In genomic region chr2:113072584-113072983, GRCh38 we compare ENCODE assay signal across 25 cellular contexts. TPM values are rescaled to one million over a fixed set of nuclear protein-coding genes. Genes with fewer than 3 reads are reported as not detected.
DNase-seq lines count a peak whose midpoint lies in the region; ATAC-seq, FAIRE-seq and TF ChIP-seq lines count a peak whose summit lies in the region.
"Had no signal": no experiment of that assay in that cellular context is flagged by ENCODE, and none has a peak within 500 bp of the region (broad histone marks: within the 10 kb centered on the region; RNA-seq: fewer than 3 reads in every experiment).

No MANE protein-coding gene starts in this region.

- 0 out of 2 replicates have a peak overlapping the region, but pooled peaks have one; percentile 18 for H2AFZ ChIP-seq in GM23338
- H2AFZ ChIP-seq: GM23248 had no signal

- H3K27me3 ChIP-seq in GM23338 (ENCODE audit: insufficient read depth), result no peaks in the 10 kb centered on the region
- H3K27me3 ChIP-seq in RWPE2 (ENCODE audit: insufficient read depth, poor library complexity, severe bottlenecking), result no peaks in the 10 kb centered on the region
- H3K27me3 ChIP-seq in esophagus (ENCODE audit: control insufficient read depth in 1 of 2, insufficient read depth in 2 of 2, low read length in 2 of 2), result no peaks in the 10 kb centered on the region
- H3K27me3 ChIP-seq: BLaER1 treated with 17β-estradiol and CSF1 and Interleukin-3, amounts not matched to agents 10 nM and 100 nM; MG63 had no signal

- H3K27ac ChIP-seq in GM23338 (ENCODE audit: low read depth) (no peak overlapping the region), RWPE2 (ENCODE audit: poor library complexity, severe bottlenecking) (peak overlapping the region; percentile 42), esophagus (ENCODE audit: low read depth in 2 of 2, low read length in 1 of 2) (peak overlapping the region; percentile 50 to 66), kidney (ENCODE audit: low read depth in 2 of 2, low read length in 2 of 2) (no peak overlapping the region)
- H3K27ac ChIP-seq: BLaER1 treated with 17β-estradiol and CSF1 and Interleukin-3, amounts not matched to agents 10 nM and 100 nM; GM23248; SJSA1 had no signal

- H3K79me2 ChIP-seq in GM23338 (replicated peaks; ENCODE audit: insufficient read depth), result no peaks in the 10 kb centered on the region

- H3K27me3 Mint-ChIP-seq in GM23338 (ENCODE audit: insufficient read depth, low read depth, poor library complexity), result peaks cover 13% of the 10 kb centered on the region

- no peaks in the 10 kb centered on the region for H3K9me3 Mint-ChIP-seq in GM23338
- H3K9me3 Mint-ChIP-seq: CD8-positive, alpha-beta memory T cell; IgD-negative memory B cell had no signal

- no peaks in the 10 kb centered on the region; the same call in 2 of the 3 replicates for H3K36me3 Mint-ChIP-seq in GM23338 (ENCODE audit: low read depth)
- H3K36me3 Mint-ChIP-seq: IgD-negative memory B cell had no signal

- ATAC-seq in GM23338 (no peak), RWPE2 (ENCODE audit: low read depth) (peak; percentile 66)

- DNase-seq in GM23338 (ENCODE audit: low spot score), result no peak
- DNase-seq in RWPE2 (ENCODE audit: low spot score), result no peak
- DNase-seq in kidney tubule cell (ENCODE audit: low spot score), result peak; percentile 74
- no peak for DNase-seq in NCI-H1417 treated with DMSO at 0.1 percent for 48 hours (lab: John Stamatoyannopoulos, UW)
- DNase-seq in kidney, result no peak
- no peak for DNase-seq in inferior parietal cortex (ENCODE audit: extremely low spot score)
- DNase-seq: ACHN; Calu3; CD8-positive, alpha-beta memory T cell; DMS153; GM23248; HCEC 1CT; MG63; NCI-H1092; NCI-H146; NCI-H2029; NCI-H2227 treated with DMSO at 0.1 percent for 48 hours; NCI-H510A had no signal

- H3F3A ChIP-seq in GM23338 (replicated peaks; ENCODE audit: low read depth), result no peaks in the 10 kb centered on the region

- no peaks in the 10 kb centered on the region for H4K20me1 ChIP-seq in GM23338 (replicated peaks; ENCODE audit: insufficient read depth)
- H4K20me1 ChIP-seq: BLaER1 treated with 17β-estradiol and CSF1 and Interleukin-3, amounts not matched to agents 10 nM and 100 nM had no signal

- H3K27ac Mint-ChIP-seq in GM23338, result no peak overlapping the region
- H3K27ac Mint-ChIP-seq: IgD-negative memory B cell had no signal

- 41% methylated on average over 4 of the region's 4 CpGs for WGBS in esophagus, 2 donors

- no peaks in the 10 kb centered on the region for H3K9me2 ChIP-seq in GM23338 (ENCODE audit: insufficient read depth)

- no peak overlapping the region for H3K9ac ChIP-seq in kidney (ENCODE audit: low read length in 2 of 2)
- H3K9ac ChIP-seq: BLaER1 treated with 17β-estradiol and CSF1 and Interleukin-3, amounts not matched to agents 10 nM and 100 nM; GM23248 had no signal

- H3K4me1 Mint-ChIP-seq in GM23338, result no peaks in the 10 kb centered on the region; the same call in 2 of the 3 replicates
- H3K4me1 Mint-ChIP-seq: IgD-negative memory B cell had no signal

- no peaks in the 10 kb centered on the region for H3K36me3 ChIP-seq in GM23338 (ENCODE audit: insufficient read depth)
- no peaks in the 10 kb centered on the region for H3K36me3 ChIP-seq in RWPE2 (ENCODE audit: low read depth)
- no peaks in the 10 kb centered on the region for H3K36me3 ChIP-seq in esophagus (ENCODE audit: control insufficient read depth in 2 of 2, insufficient read depth in 2 of 2, low read length in 1 of 2)
- no peaks in the 10 kb centered on the region for H3K36me3 ChIP-seq in kidney (ENCODE audit: control insufficient read depth in 1 of 2, insufficient read depth in 2 of 2, low read length in 2 of 2)
- H3K36me3 ChIP-seq: BLaER1 treated with 17β-estradiol and CSF1 and Interleukin-3, amounts not matched to agents 10 nM and 100 nM; MG63; SJSA1 had no signal

- H3K9me3 ChIP-seq in RWPE2 (ENCODE audit: severe bottlenecking), result no peaks in the 10 kb centered on the region
- no peaks in the 10 kb centered on the region for H3K9me3 ChIP-seq in esophagus (ENCODE audit: control insufficient read depth in 2 of 2, insufficient read depth in 1 of 2, low read depth in 1 of 2, low read length in 1 of 2)
- H3K9me3 ChIP-seq in kidney (ENCODE audit: control insufficient read depth in 1 of 2, low read length in 2 of 2), result no peaks in the 10 kb centered on the region
- H3K9me3 ChIP-seq: BLaER1 treated with 17β-estradiol and CSF1 and Interleukin-3, amounts not matched to agents 10 nM and 100 nM; MG63; SJSA1 had no signal

- no peak for FAIRE-seq in kidney (lab: Jason Lieb, UNC)
- FAIRE-seq: GM18507 had no signal

- no peak overlapping the region for H3K4me2 ChIP-seq in GM23338
- H3K4me2 ChIP-seq: BLaER1 treated with 17β-estradiol and CSF1 and Interleukin-3, amounts not matched to agents 10 nM and 100 nM had no signal

- no peak for TF ChIP-seq CTCF in GM23338 (conservative IDR thresholded peaks at IDR 0.05; ENCODE audit: low read depth in 2 of 2)
- TF ChIP-seq CTCF in RWPE2 (IDR thresholded peaks at IDR 0.05; ENCODE audit: poor library complexity, severe bottlenecking), result no peak
- TF ChIP-seq CTCF in kidney (IDR thresholded peaks at IDR 0.05; ENCODE audit: borderline replicate concordance, extremely low read depth, insufficient read depth), result no peak

- H3K4me1 ChIP-seq in GM23338 (ENCODE audit: insufficient read depth) (no peaks in the 10 kb centered on the region), RWPE2 (ENCODE audit: insufficient read depth, poor library complexity, severe bottlenecking) (peaks cover 40% of the 10 kb centered on the region), esophagus (ENCODE audit: control insufficient read depth in 2 of 2, insufficient read depth in 2 of 2, low read length in 1 of 2) (peaks cover 2 to 30% of the 10 kb centered on the region in 2 donors), kidney (ENCODE audit: control insufficient read depth in 1 of 2, insufficient read depth in 1 of 2, low read depth in 1 of 2, low read length in 2 of 2) (no peaks in the 10 kb centered on the region)
- H3K4me1 ChIP-seq: SJSA1 had no signal

- H3K4me3 ChIP-seq in GM23338 (no peak overlapping the region), RWPE2 (ENCODE audit: severe bottlenecking) (no peak overlapping the region), esophagus (ENCODE audit: low read depth in 1 of 2, low read length in 2 of 2) (no peak overlapping the region), kidney (ENCODE audit: low read length in 2 of 2) (no peak overlapping the region)
- H3K4me3 ChIP-seq: BLaER1 treated with 17β-estradiol and CSF1 and Interleukin-3, amounts not matched to agents 10 nM and 100 nM; GM23248; MG63; SJSA1 had no signal

- no peak overlapping the region for H3K4me3 Mint-ChIP-seq in GM23338
- H3K4me3 Mint-ChIP-seq: CD8-positive, alpha-beta memory T cell; IgD-negative memory B cell had no signal

- intact Hi-C loops in kidney (cut with DNase I), result no loop called here

TF ChIP-seq in GM23338, 12 proteins besides CTCF, POLR2A, EP300 and RAD21 (continues in another document):
- no peak for TF ChIP-seq ZNF331 (CRISPR knock-in tag; IDR thresholded peaks at IDR 0.05; ENCODE audit: low read depth)
- no peak for TF ChIP-seq NANOG (IDR thresholded peaks at IDR 0.05; ENCODE audit: borderline replicate concordance)
- TF ChIP-seq CREB1 (CRISPR knock-in tag; IDR thresholded peaks at IDR 0.05; ENCODE audit: low read depth), result no peak
- TF ChIP-seq JUNB (IDR thresholded peaks at IDR 0.05; ENCODE audit: unreplicated experiment), result no peak

RNA-seq across cellular contexts. Expression of gene IL1F10, which starts 4.8 kb away (rescaled TPM):
- total RNA-seq in GM23338 (2014; rRNA removed; shearing (Covaris generic)), result not detected in 2 replicates
- polyA plus RNA-seq in GM23338 (2016; fragmentation: Nextera tagmentation; extraction: Ambion mirVana), result not detected in 2 replicates
- polyA plus RNA-seq in esophagus, result under 1 TPM; 0.18 to 0.51 TPM
- not detected for total RNA-seq in kidney
- polyA plus RNA-seq in kidney (ENCODE audit: insufficient read depth, low read depth, low replicate concordance), result not detected
- total RNA-seq: Calu3; CD8-positive, alpha-beta memory T cell; G401; GM23248; LHCN-M2; SJSA1 had no signal
- polyA plus RNA-seq: CD8-positive, alpha-beta memory T cell; GM23248; IgD-negative memory B cell had no signal

RNA-seq across cellular contexts. Expression of gene IL36RN, which starts 13.6 kb away (rescaled TPM):
- not detected in 2 replicates for total RNA-seq in GM23338 (2014; rRNA removed; shearing (Covaris generic))
- polyA plus RNA-seq in GM23338 (2016; fragmentation: Nextera tagmentation; extraction: Ambion mirVana), result not detected in 2 replicates
- polyA plus RNA-seq in esophagus, result 10 to 100 TPM; 25.9 to 38.4 TPM
- not detected for total RNA-seq in kidney
- polyA plus RNA-seq in kidney (ENCODE audit: insufficient read depth, low read depth, low replicate concordance), result not detected
- total RNA-seq: CD8-positive, alpha-beta memory T cell; G401; GM23248; LHCN-M2; SJSA1 had no signal
- polyA plus RNA-seq: CD8-positive, alpha-beta memory T cell; GM23248; IgD-negative memory B cell had no signal

RNA-seq across cellular contexts. Expression of gene IL36B, which starts 19.9 kb away (rescaled TPM):
- not detected in 2 replicates for total RNA-seq in GM23338 (2014; rRNA removed; shearing (Covaris generic))
- polyA plus RNA-seq in GM23338 (2016; fragmentation: Nextera tagmentation; extraction: Ambion mirVana) (not detected in 2 replicates), esophagus (1 to 10 TPM; 1.5 to 8.8 TPM), kidney (ENCODE audit: insufficient read depth, low read depth, low replicate concordance) (not detected)
- total RNA-seq in kidney, result not detected
- total RNA-seq: Calu3; CD8-positive, alpha-beta memory T cell; G401; GM23248; LHCN-M2; SJSA1 had no signal
- polyA plus RNA-seq: CD8-positive, alpha-beta memory T cell; GM23248; IgD-negative memory B cell had no signal

RNA-seq across cellular contexts. Expression of gene IL1RN, which starts 54.8 kb away (rescaled TPM):
- not detected in 2 replicates for total RNA-seq in GM23338 (2014; rRNA removed; shearing (Covaris generic))
- polyA plus RNA-seq in GM23338 (2016; fragmentation: Nextera tagmentation; extraction: Ambion mirVana) (not detected in 2 replicates), esophagus (1,000 to 10,000 TPM; 1,363 to 2,112 TPM), kidney (ENCODE audit: insufficient read depth, low read depth, low replicate concordance) (1.3 TPM)
- 2.1 TPM for total RNA-seq in kidney
- total RNA-seq: G401, GM23248, LHCN-M2, SJSA1 had no signal
- polyA plus RNA-seq: CD8-positive, alpha-beta memory T cell; GM23248; IgD-negative memory B cell had no signal

Comparison
In these comparisons a context has a peak if more than half of its experiments do, and no peak if none do; other contexts are left out.
1. H3K27ac ChIP-seq: peak in RWPE2 (single experiment) and esophagus (2 of 2); none in GM23338 (single experiment) and kidney (0 of 2).
2. RNA of gene IL36RN, which starts 13.6 kb away (polyA plus RNA-seq): 25.9 to 38.4 TPM in esophagus; not detected in GM23338 and not detected in kidney (single experiment); every median in the first group is over 10 times any median in the second.